In the genomic region with DNA sequence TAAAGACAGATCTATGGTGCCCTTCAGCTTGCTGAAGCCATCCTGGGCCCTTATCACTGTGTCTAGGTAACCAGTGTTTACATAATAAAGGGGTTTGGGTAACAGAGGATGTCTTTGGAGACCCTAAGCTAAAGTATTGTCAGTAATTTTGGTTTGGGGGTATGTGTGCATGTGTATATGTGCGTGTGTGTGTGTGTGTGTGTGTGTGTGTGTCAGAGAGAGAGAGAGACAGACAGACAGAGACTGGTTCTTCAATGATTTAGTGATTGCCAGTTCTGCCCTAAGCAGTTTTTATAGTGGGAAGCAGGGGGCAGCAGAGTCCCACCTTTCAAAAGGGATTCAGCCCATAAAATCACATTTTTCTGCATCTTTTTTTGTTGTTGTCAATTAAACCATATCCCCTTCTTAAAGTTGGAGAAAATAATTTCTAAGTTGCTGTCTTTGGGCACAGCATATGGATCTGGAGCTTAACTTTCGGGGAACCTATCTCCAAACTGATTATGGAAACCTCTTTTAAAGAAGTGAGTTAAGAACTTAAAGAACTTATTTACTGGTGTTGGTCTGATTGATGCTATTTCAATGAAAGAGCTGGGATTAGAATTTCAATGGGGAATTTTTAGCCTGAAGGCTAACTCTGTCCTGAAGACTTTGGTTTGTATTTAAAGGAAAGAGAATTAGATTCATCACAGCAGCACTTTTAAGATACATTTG, we compare ENCODE assay signal across 8 cellular contexts. TPM values are rescaled to one million over a fixed set of nuclear protein-coding genes. Genes with fewer than 3 reads are reported as not detected.
DNase-seq lines count a peak whose midpoint lies in the region; ATAC-seq and TF ChIP-seq lines count a peak whose summit lies in the region.

No MANE protein-coding gene starts in this region.

- H3K4me1 ChIP-seq in lower lobe of right lung: no peaks in the 10 kb centered on the region

- in situ Hi-C loops in ACHN (cut with HindIII; ENCODE audit: low pct_ligation_motif_present, low pct_unique_long_range_greater_than_20kb, low sequenced_read_pairs) (no loop called here), astrocyte of the spinal cord (cut with HindIII; ENCODE audit: low sequenced_read_pairs) (no loop called here)

- no peaks in the 10 kb centered on the region for H3K9me3 ChIP-seq in lower lobe of right lung

- no peaks in the 10 kb centered on the region for H3K36me3 ChIP-seq in lower lobe of right lung

- H3K4me3 ChIP-seq in astrocyte of the spinal cord (ENCODE audit: low read depth, low read length) (no peak overlapping the region), lower lobe of right lung (no peak overlapping the region)

- no peak overlapping the region for H3K27ac ChIP-seq in lower lobe of right lung

- intact Hi-C loops in lower lobe of right lung (cut with DNase I) (no loop called here), Right ventricle myocardium superior (cut with DNase I) (no loop called here)

- H3K27me3 ChIP-seq in lower lobe of right lung (ENCODE audit: low read depth): no peaks in the 10 kb centered on the region

- peak; percentile 77 for TF ChIP-seq CTCF in astrocyte of the spinal cord (IDR thresholded peaks at IDR 0.05; ENCODE audit: low read depth, low read length)
- peak; percentile 34 for TF ChIP-seq CTCF in lower lobe of right lung (IDR thresholded peaks at IDR 0.05)

- DNase-seq in ACHN: peak; percentile 22
- peak; percentile 48 for DNase-seq in ELR (ENCODE audit: low read depth)
- DNase-seq in NCI-H146 treated with DMSO at 0.1 percent for 48 hours (lab: John Stamatoyannopoulos, UW; ENCODE audit: unreplicated experiment): peak; percentile 6
- DNase-seq in astrocyte of the spinal cord (ENCODE audit: low read depth, low spot score): peak; percentile 18
- DNase-seq in lower lobe of right lung: no peak
- DNase-seq in effector CD4-positive, alpha-beta T cell: no peak
- no peak for DNase-seq in Right ventricle myocardium superior

- ATAC-seq in lower lobe of right lung: no peak
- ATAC-seq in activated CD4-positive, CD25-positive, alpha-beta regulatory T cell treated with anti-CD3 and anti-CD28 coated beads, Interleukin-2, amount 50 U/mL, for 24 hours: no peak
- no peak for ATAC-seq in Right ventricle myocardium superior (ENCODE audit: poor library complexity)

RNA-seq across cellular contexts. Expression of gene ZNF326, which starts 51.1 kb away (rescaled TPM):
- 16.1 TPM for total RNA-seq in lower lobe of right lung
- total RNA-seq in Right ventricle myocardium superior: 16.3 TPM

Comparison
In these comparisons a context has a peak if more than half of its experiments do, and no peak if none do; other contexts are left out.
1. DNase-seq: peak in ACHN (single experiment), ELR (single experiment), NCI-H146 treated with DMSO at 0.1 percent for 48 hours (single experiment) and astrocyte of the spinal cord (single experiment); none in lower lobe of right lung (single experiment), effector CD4-positive, alpha-beta T cell (single experiment) and Right ventricle myocardium superior (single experiment).